ENCODE assay signal across 27 cellular contexts in the genomic region with DNA sequence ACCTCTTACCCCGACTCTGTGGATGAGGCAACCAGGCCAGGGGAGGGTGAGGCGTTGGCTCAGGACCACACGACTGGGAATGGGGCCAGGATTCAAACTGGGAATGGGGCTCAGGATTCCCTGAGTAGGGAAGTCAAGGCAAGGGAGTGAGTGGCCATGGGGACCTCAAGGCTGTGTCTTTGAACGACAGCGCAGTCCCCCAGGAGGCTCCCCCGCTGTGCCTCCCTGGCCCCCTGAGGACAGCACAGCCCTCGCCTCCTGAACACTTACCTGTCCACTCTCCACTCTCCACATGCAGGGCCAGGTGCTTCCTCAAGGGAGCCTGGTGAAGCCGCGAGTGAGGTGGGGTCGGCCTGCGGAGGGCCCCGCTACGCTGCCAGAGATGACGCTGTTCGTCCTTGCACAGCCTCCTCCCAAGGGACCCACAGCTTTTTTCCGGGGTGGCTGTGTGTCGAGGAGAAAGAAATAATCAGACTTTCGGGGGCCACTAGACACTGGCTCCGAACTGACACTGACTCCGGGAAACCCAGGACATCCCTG. TPM values are rescaled to one million over a fixed set of nuclear protein-coding genes. Genes with fewer than 3 reads are reported as not detected.
DNase-seq lines count a peak whose midpoint lies in the region; ATAC-seq, FAIRE-seq and TF ChIP-seq lines count a peak whose summit lies in the region.
"Had no signal": no experiment of that assay in that cellular context is flagged by ENCODE, and none has a peak within 500 bp of the region (broad histone marks: within the 10 kb centered on the region; RNA-seq: fewer than 3 reads in every experiment).

No MANE protein-coding gene starts in this region.

- no peaks in the 10 kb centered on the region for H3K79me1 ChIP-seq in neuronal stem cell (ENCODE audit: low read depth, low read length)

- peak overlapping the region; percentile 96 for H2BK15ac ChIP-seq in neuronal stem cell (ENCODE audit: low read length)

- H3K27ac ChIP-seq in BLaER1 treated with 17β-estradiol and CSF1 and Interleukin-3, amounts not matched to agents 10 nM and 100 nM, result no peak overlapping the region
- no peak overlapping the region for H3K27ac ChIP-seq in neuronal stem cell (replicated peaks; ENCODE audit: low read length)
- H3K27ac ChIP-seq: RWPE1, SK-N-MC had no signal

- no peak for FAIRE-seq in H54 (lab: Jason Lieb, UNC)
- FAIRE-seq: D721Med, GM12891 had no signal

- H2BK120ac ChIP-seq in neuronal stem cell (ENCODE audit: low read depth, low read length), result no peak overlapping the region

- H2BK5ac ChIP-seq in neuronal stem cell (ENCODE audit: low read length), result no peak overlapping the region

- WGBS in neuronal stem cell (ENCODE audit: extremely low coverage in 2 of 2, insufficient read length in 2 of 2, insufficient replicate concordance in 1 of 2), 2 donors, result no CpG with 5 or more reads among the region's 20 CpGs

- DNase-seq in NCI-H1694 (lab: John Stamatoyannopoulos, UW) (peak; percentile 2), NCI-H1694 treated with DMSO at 0.1 percent for 48 hours (lab: John Stamatoyannopoulos, UW) (no peak), cerebellum (ENCODE audit: low spot score) (peak; percentile 27), neuronal stem cell (ENCODE audit: low spot score) (no peak), H54 (ENCODE audit: insufficient read length, low spot score) (no peak)
- DNase-seq in stimulated activated CD4-positive, alpha-beta T cell treated with anti-CD3 and anti-CD28 coated beads, Interleukin-12 subunit alpha, Interleukin-12 subunit beta, amount 100 ng/mL, for 4 hours, result no peak
- DNase-seq: 8988T; ACHN; CD4-positive, alpha-beta T cell; DMS79; GF-D8; HCEC 1CT; Karpas-422; NCI-H1105 treated with DMSO at 0.1 percent for 48 hours; NCI-H146; NCI-H2029 treated with DMSO at 0.1 percent for 48 hours; NCI-H446 treated with DMSO at 0.1 percent for 48 hours; NCI-H526; SHP77 treated with DMSO at 0.1 percent for 48 hours had no signal

- H4K20me1 ChIP-seq in BLaER1 treated with 17β-estradiol and CSF1 and Interleukin-3, amounts not matched to agents 10 nM and 100 nM, result peaks cover 0 to 42% (median under 1%) of the 10 kb centered on the region in 11 experiments; a peak in 10 of 22 replicates

- no peak overlapping the region for H2BK12ac ChIP-seq in neuronal stem cell (ENCODE audit: low read length)

- peak overlapping the region; percentile 74 for H2AK5ac ChIP-seq in neuronal stem cell (ENCODE audit: low read depth, low read length)

- no peak overlapping the region for H3K4me3 ChIP-seq in BLaER1 treated with 17β-estradiol and CSF1 and Interleukin-3, amounts not matched to agents 10 nM and 100 nM
- H3K4me3 ChIP-seq in neuronal stem cell (ENCODE audit: low read length in 2 of 2), result no peak overlapping the region
- H3K4me3 ChIP-seq: GM23338, SK-N-MC had no signal

- TF ChIP-seq POLR2A in H54 (IDR thresholded peaks at IDR 0.05; ENCODE audit: low read depth, low read length), result no peak

- no peak overlapping the region for H3K4ac ChIP-seq in neuronal stem cell (ENCODE audit: low read length)

- no peaks in the 10 kb centered on the region for H3K36me3 ChIP-seq in BLaER1 treated with 17β-estradiol and CSF1 and Interleukin-3, amounts not matched to agents 10 nM and 100 nM
- no peaks in the 10 kb centered on the region for H3K36me3 ChIP-seq in neuronal stem cell (replicated peaks in 1 of 2; ENCODE audit: control insufficient read depth in 2 of 2, insufficient read depth in 2 of 2, low read length in 2 of 2)

- H3K27me3 ChIP-seq in BLaER1 treated with 17β-estradiol and CSF1 and Interleukin-3, amounts not matched to agents 10 nM and 100 nM, result peaks cover 73 to 99% (median 98%) of the 10 kb centered on the region in 11 experiments
- H3K27me3 ChIP-seq in neuronal stem cell (ENCODE audit: control insufficient read depth in 3 of 3, insufficient read depth in 3 of 3, low read depth in 1 of 3, low read length in 3 of 3), result peaks cover 0 to 98% (median 7%) of the 10 kb centered on the region in 3 experiments

- no peaks in the 10 kb centered on the region for H3K9me3 ChIP-seq in BLaER1 treated with 17β-estradiol and CSF1 and Interleukin-3, amounts not matched to agents 10 nM and 100 nM (replicated peaks in 1 of 11)
- H3K9me3 ChIP-seq in neuronal stem cell (replicated peaks in 1 of 2; ENCODE audit: control insufficient read depth in 2 of 2, insufficient read depth in 1 of 2, low read depth in 1 of 2, low read length in 2 of 2), result peaks cover 0 to 5% of the 10 kb centered on the region in 2 donors

- H3K4me2 ChIP-seq in BLaER1 treated with 17β-estradiol and CSF1 and Interleukin-3, amounts not matched to agents 10 nM and 100 nM, result peak overlapping the region in 7 of 11 experiments; percentile 3 to 65 (median 19); a peak in 10 of 22 replicates
- H3K4me2 ChIP-seq in neuronal stem cell (ENCODE audit: insufficient read depth, low read length, poor library complexity, severe bottlenecking), result no peak overlapping the region
- H3K4me2 ChIP-seq: GM23338 had no signal

- H2AFZ ChIP-seq in neuronal stem cell (ENCODE audit: low read length), result no peak overlapping the region
- H2AFZ ChIP-seq: GM23338 had no signal

- no peak overlapping the region for H4K91ac ChIP-seq in neuronal stem cell (ENCODE audit: low read depth, low read length, poor library complexity)

- no peak for ATAC-seq in HG02623 (IDR thresholded peaks at IDR 0.05; ENCODE audit: unreplicated experiment)
- ATAC-seq: GM23338, Panc1 had no signal

- peak overlapping the region in 1 of 11 experiments; percentile 0; a peak in 1 of 22 replicates for H3K9ac ChIP-seq in BLaER1 treated with 17β-estradiol and CSF1 and Interleukin-3, amounts not matched to agents 10 nM and 100 nM
- no peak overlapping the region for H3K9ac ChIP-seq in neuronal stem cell (ENCODE audit: low read depth, low read length, poor library complexity)

- H3K23ac ChIP-seq in neuronal stem cell (ENCODE audit: low read depth, low read length, poor library complexity), result peak overlapping the region; percentile 43

- peak overlapping the region; percentile 22 for H3K14ac ChIP-seq in neuronal stem cell (ENCODE audit: low read length)

- no peak overlapping the region for H4K8ac ChIP-seq in neuronal stem cell (ENCODE audit: low read depth, low read length)

- peak overlapping the region; percentile 11 for H3K18ac ChIP-seq in neuronal stem cell (ENCODE audit: low read length)

- peaks cover 11 to 36% (median 24%) of the 10 kb centered on the region in 10 experiments; a peak in 16 of 20 replicates for H3K4me1 ChIP-seq in BLaER1 treated with 17β-estradiol and CSF1 and Interleukin-3, amounts not matched to agents 10 nM and 100 nM
- H3K4me1 ChIP-seq in neuronal stem cell (ENCODE audit: control insufficient read depth in 2 of 2, insufficient read depth in 1 of 2, low read depth in 1 of 2, low read length in 2 of 2), result no peaks in the 10 kb centered on the region

RNA-seq across cellular contexts. Expression of a gene that starts 6.9 kb away (rescaled TPM):
- total RNA-seq in cerebellum, result 0.73 TPM
- 0.26 TPM for polyA plus RNA-seq in neuronal stem cell (2013, experiment 1 of 2)
- 0.29 TPM for polyA plus RNA-seq in neuronal stem cell (2013, experiment 2 of 2)

Comparison
In these comparisons a context has a peak if more than half of its experiments do, and no peak if none do; other contexts are left out.
1. DNase-seq: peak in NCI-H1694 (single experiment) and cerebellum (single experiment); none in NCI-H1694 treated with DMSO at 0.1 percent for 48 hours (single experiment), neuronal stem cell (single experiment), H54 (single experiment) and stimulated activated CD4-positive, alpha-beta T cell treated with anti-CD3 and anti-CD28 coated beads, Interleukin-12 subunit alpha, Interleukin-12 subunit beta, amount 100 ng/mL, for 4 hours (single experiment).